ENCODE assay signal across 8 cellular contexts in the genomic region with DNA sequence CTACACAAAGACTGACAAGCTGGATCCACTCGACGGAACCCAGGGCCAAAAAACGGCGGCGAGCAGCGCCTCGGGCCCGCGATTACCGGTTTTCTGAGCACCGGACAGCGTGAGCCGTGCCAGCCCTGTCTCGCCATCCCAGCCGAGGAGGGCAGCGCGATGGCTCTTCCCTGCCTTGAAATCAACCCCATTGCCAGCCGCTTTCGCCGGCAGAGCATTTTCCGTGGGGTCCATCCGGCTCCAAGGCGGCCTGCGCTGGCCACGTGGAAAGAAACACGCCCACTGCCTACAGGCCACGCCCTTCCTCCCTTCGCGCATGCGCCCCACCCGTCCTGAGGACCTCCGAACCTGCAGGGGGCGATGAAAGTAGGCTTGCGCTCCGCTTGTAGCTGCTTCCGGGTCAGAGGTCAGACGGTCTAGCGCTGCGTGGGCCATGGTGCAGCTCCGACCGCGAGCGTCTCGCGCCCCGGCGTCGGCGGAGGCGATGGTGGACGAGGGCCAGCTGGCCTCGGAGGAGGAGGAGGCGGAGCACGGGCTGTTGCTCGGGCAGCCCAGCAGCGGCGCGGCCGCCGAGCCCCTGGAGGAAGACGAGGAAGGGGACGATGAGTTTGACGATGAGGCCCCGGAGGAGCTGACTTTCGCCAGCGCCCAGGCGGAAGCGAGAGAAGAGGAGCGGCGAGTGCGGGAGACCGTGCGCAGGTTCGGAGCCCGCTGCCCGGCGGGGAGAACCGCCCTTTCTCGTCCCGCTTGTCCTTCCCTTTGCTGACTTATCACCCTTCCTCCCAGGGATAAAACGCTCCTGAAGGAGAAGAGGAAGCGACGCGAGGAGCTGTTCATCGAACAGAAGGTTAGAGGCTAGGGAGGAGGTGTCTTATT. TPM values are rescaled to one million over a fixed set of nuclear protein-coding genes. Genes with fewer than 3 reads are reported as not detected.
DNase-seq lines count a peak whose midpoint lies in the region; ATAC-seq and TF ChIP-seq lines count a peak whose summit lies in the region.

Gene NOL7, plus strand, starts transcription at position 410 of the 876 bp plus-strand sequence. Its CDS starts 24 bp downstream, at position 434.

- H3K36me3 Mint-ChIP-seq in activated CD4-positive, alpha-beta T cell treated with anti-CD3 and anti-CD28 coated beads, Interleukin-2, amount 10 ng/mL, durations not matched to agents 7 days and 5 days (ENCODE audit: low read depth) = peaks cover 19% of the 10 kb centered on the region

- CTCF ChIA-PET in activated CD4-positive, alpha-beta T cell treated with anti-CD3 and anti-CD28 coated beads, Interleukin-2, amount 10 ng/mL, durations not matched to agents 7 days and 5 days (lab: Charles Lee) = interaction anchor here (0.6 to 4.1 kb wide), 36 partner anchors 10 to 287 kb away, joined by 3 to 69 read pairs (median 4); partner anchors contain the start of genes RANBP9, SIRT5 and TBC1D7

- ATAC-seq in GM19324 (IDR thresholded peaks at IDR 0.05; ENCODE audit: low FRiP score, unreplicated experiment) (peak; percentile 94), HG03469 (IDR thresholded peaks at IDR 0.05; ENCODE audit: unreplicated experiment) (peak; percentile 87), left lobe of liver (peak; percentile 94)

- TF ChIP-seq CTCF in C4-2B (conservative IDR thresholded peaks at IDR 0.05) = peak; percentile 95

- peak; percentile 95 for DNase-seq in NCI-H526 treated with DMSO at 0.1 percent for 48 hours (lab: John Stamatoyannopoulos, UW)
- DNase-seq in activated CD4-positive, alpha-beta T cell treated with anti-CD3 and anti-CD28 coated beads, Interleukin-2, amount 10 ng/mL, durations not matched to agents 7 days and 5 days = peak; percentile 99
- peak; percentile 31 for DNase-seq in cortex of kidney (lab: John Stamatoyannopoulos, UW)
- DNase-seq in left lobe of liver (ENCODE audit: low spot score) = peak; percentile 98
- DNase-seq in stimulated activated CD4-positive, alpha-beta T cell treated with anti-CD3 and anti-CD28 coated beads, Interleukin-2, amount 100 ng/mL, for 4 hours (ENCODE audit: low read depth) = peak; percentile 98

- no peaks in the 10 kb centered on the region for H3K27me3 Mint-ChIP-seq in activated CD4-positive, alpha-beta T cell treated with anti-CD3 and anti-CD28 coated beads, Interleukin-2, amount 10 ng/mL, durations not matched to agents 7 days and 5 days

- POLR2A ChIA-PET in activated CD4-positive, alpha-beta T cell treated with anti-CD3 and anti-CD28 coated beads, Interleukin-2, amount 10 ng/mL, durations not matched to agents 7 days and 5 days (lab: Charles Lee) = interaction anchor here (0.5 to 1.2 kb wide), 4 partner anchors 41 to 1169 kb away, joined by 3 to 4 read pairs (median 3); partner anchors contain the start of genes SIRT5 and TBC1D7

- H3K4me1 Mint-ChIP-seq in activated CD4-positive, alpha-beta T cell treated with anti-CD3 and anti-CD28 coated beads, Interleukin-2, amount 10 ng/mL, durations not matched to agents 7 days and 5 days = peaks cover 57% of the 10 kb centered on the region

- peak within 1 kb of the TSS; percentile 95 for H3K27ac ChIP-seq in C4-2B

- peak within 1 kb of the TSS; percentile 92 for H3K4me3 Mint-ChIP-seq in activated CD4-positive, alpha-beta T cell treated with anti-CD3 and anti-CD28 coated beads, Interleukin-2, amount 10 ng/mL, durations not matched to agents 7 days and 5 days

- peak within 1 kb of the TSS; percentile 92 for H3K27ac Mint-ChIP-seq in activated CD4-positive, alpha-beta T cell treated with anti-CD3 and anti-CD28 coated beads, Interleukin-2, amount 10 ng/mL, durations not matched to agents 7 days and 5 days

- H3K9me3 Mint-ChIP-seq in activated CD4-positive, alpha-beta T cell treated with anti-CD3 and anti-CD28 coated beads, Interleukin-2, amount 10 ng/mL, durations not matched to agents 7 days and 5 days = no peaks in the 10 kb centered on the region

RNA-seq across cellular contexts. Expression of gene NOL7, which starts in this region (rescaled TPM):
- total RNA-seq in activated CD4-positive, alpha-beta T cell treated with anti-CD3 and anti-CD28 coated beads, Interleukin-2, amount 10 ng/mL, durations not matched to agents 7 days and 5 days = 10 to 100 TPM; 53.5 to 57.7 TPM
- total RNA-seq in left lobe of liver = 18.0 TPM

Comparison
In these comparisons a context has a peak if more than half of its experiments do, and no peak if none do; other contexts are left out.
1. Peak in every context shown above with its lines: DNase-seq, ATAC-seq and H3K27ac ChIP-seq.
2. DNase-seq: peak in every context shown above with its lines; median percentile 99 in activated CD4-positive, alpha-beta T cell treated with anti-CD3 and anti-CD28 coated beads, Interleukin-2, amount 10 ng/mL, durations not matched to agents 7 days and 5 days; 98 in left lobe of liver; 98 in stimulated activated CD4-positive, alpha-beta T cell treated with anti-CD3 and anti-CD28 coated beads, Interleukin-2, amount 100 ng/mL, for 4 hours; 95 in NCI-H526 treated with DMSO at 0.1 percent for 48 hours; 31 in cortex of kidney.